8 cellular contexts compared by ENCODE assay signal in the genomic region with DNA sequence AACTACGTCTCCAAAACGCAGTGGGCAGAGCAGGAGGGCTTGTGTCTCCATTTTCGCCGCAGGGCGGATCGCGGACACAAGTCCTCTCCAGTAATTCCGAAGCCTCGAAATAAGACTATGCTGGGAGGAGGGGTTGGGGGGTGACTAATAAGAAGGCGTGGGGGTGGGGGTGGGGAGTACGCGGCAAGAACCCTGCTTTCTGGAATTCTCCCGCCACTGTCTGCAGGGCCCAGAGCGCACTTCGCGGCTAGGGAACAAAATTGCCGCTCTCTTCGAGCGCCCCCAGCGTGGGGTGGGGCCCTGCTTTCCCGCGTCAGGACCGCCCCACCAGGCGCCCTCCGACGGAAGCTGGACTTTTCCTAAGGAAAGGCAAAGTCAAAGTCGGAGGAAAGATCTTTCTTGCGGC. TPM values are rescaled to one million over a fixed set of nuclear protein-coding genes. Genes with fewer than 3 reads are reported as not detected.
DNase-seq lines count a peak whose midpoint lies in the region; ATAC-seq and TF ChIP-seq lines count a peak whose summit lies in the region.

No MANE protein-coding gene starts in this region.

- no peak for DNase-seq in CD8-positive, alpha-beta memory T cell
- DNase-seq in activated B cell treated with CpG ODN at 0.5 μM for 24 hours, result no peak
- peak; percentile 54 to 66 (median 60) for DNase-seq in heart left ventricle
- peak; percentile 30 to 62 for DNase-seq in psoas muscle
- DNase-seq in NCI-H187 treated with DMSO at 0.1 percent for 48 hours (lab: John Stamatoyannopoulos, UW), result no peak
- DNase-seq in ACHN, result no peak
- DNase-seq in stimulated activated CD4-positive, alpha-beta T cell treated with anti-CD3 and anti-CD28 coated beads, Interleukin-4, amount 100 ng/mL, for 1 hour, result no peak
- DNase-seq in 8988T, result no peak

- ATAC-seq in activated B cell treated with CpG ODN at 0.5 μM for 24 hours (ENCODE audit: low read depth) (no peak), heart left ventricle (peak; percentile 40 to 82 (median 59)), psoas muscle (peak; percentile 42 to 69 (median 58))

- no peak overlapping the region for H3K27ac ChIP-seq in CD8-positive, alpha-beta memory T cell (ENCODE audit: low read depth, low read length)
- H3K27ac ChIP-seq in heart left ventricle (peak overlapping the region; percentile 6 to 83 (median 72)), psoas muscle (peak overlapping the region; percentile 6)

- in situ Hi-C loops in ACHN (cut with HindIII; ENCODE audit: low pct_ligation_motif_present, low pct_unique_long_range_greater_than_20kb, low sequenced_read_pairs), result no loop called here

- H3K4me3 ChIP-seq in CD8-positive, alpha-beta memory T cell (ENCODE audit: low read length), result no peak overlapping the region
- H3K4me3 ChIP-seq in heart left ventricle, result peak overlapping the region; percentile 29 to 63 (median 48)
- H3K4me3 ChIP-seq in psoas muscle, result peak overlapping the region; percentile 63

- peaks cover 25 to 42% (median 37%) of the 10 kb centered on the region in 3 donors for H3K4me1 Mint-ChIP-seq in CD8-positive, alpha-beta memory T cell
- H3K4me1 Mint-ChIP-seq in activated B cell treated with CpG ODN at 0.5 μM for 24 hours, result peaks cover 38% of the 10 kb centered on the region

- peaks cover 46 to 78% of the 10 kb centered on the region in 2 donors for H3K27me3 Mint-ChIP-seq in CD8-positive, alpha-beta memory T cell
- peaks cover 66% of the 10 kb centered on the region for H3K27me3 Mint-ChIP-seq in activated B cell treated with CpG ODN at 0.5 μM for 24 hours

- peaks cover 0 to 9% (median 1%) of the 10 kb centered on the region in 3 donors for H3K36me3 Mint-ChIP-seq in CD8-positive, alpha-beta memory T cell
- peaks cover 10% of the 10 kb centered on the region for H3K36me3 Mint-ChIP-seq in activated B cell treated with CpG ODN at 0.5 μM for 24 hours (ENCODE audit: low read depth)

- 2 to 4% (median 2%) methylated on average over 21 to 28 of the region's 28 CpGs for WGBS in heart left ventricle, 4 donors
- WGBS in psoas muscle, 3 donors, result 1% methylated on average over 28 of the region's 28 CpGs

- peaks cover 24% of the 10 kb centered on the region for H3K27me3 ChIP-seq in CD8-positive, alpha-beta memory T cell (ENCODE audit: insufficient read depth, low read length, poor library complexity, severe bottlenecking)
- H3K27me3 ChIP-seq in heart left ventricle (peaks cover 7 to 67% (median 51%) of the 10 kb centered on the region in 9 donors), psoas muscle (ENCODE audit: insufficient read depth in 3 of 3, low read length in 2 of 3) (peaks cover 0 to 43% (median 6%) of the 10 kb centered on the region in 3 donors)

- TF ChIP-seq CTCF in activated B cell treated with CpG ODN at 0.5 μM for 24 hours (IDR thresholded peaks at IDR 0.05) (no peak), heart left ventricle (IDR thresholded peaks at IDR 0.05) (no peak), psoas muscle (IDR thresholded peaks at IDR 0.05) (no peak)

- intact Hi-C loops in activated B cell treated with CpG ODN at 0.5 μM for 24 hours (cut with micrococcal nuclease) (no loop called here), heart left ventricle (cut with DNase I) (no loop called here), psoas muscle (cut with DNase I) (no loop called here)

- CTCF ChIA-PET in CD8-positive, alpha-beta memory T cell (lab: Charles Lee), result interaction anchor here (2.1 kb wide), 1 partner anchor 14 kb away, joined by 8 read pairs; no protein-coding TSS in a partner anchor
- CTCF ChIA-PET in activated B cell treated with CpG ODN at 0.5 μM for 24 hours (lab: Charles Lee), result no interaction called here

- peaks cover 0 to 5% (median 0%) of the 10 kb centered on the region in 5 donors for H3K9me3 Mint-ChIP-seq in CD8-positive, alpha-beta memory T cell
- H3K9me3 Mint-ChIP-seq in activated B cell treated with CpG ODN at 0.5 μM for 24 hours, result no peaks in the 10 kb centered on the region

- no peak for TF ChIP-seq POLR2A in heart left ventricle (IDR thresholded peaks at IDR 0.05)

- H3K4me1 ChIP-seq in CD8-positive, alpha-beta memory T cell (ENCODE audit: insufficient read depth, low read length), result peaks cover 29% of the 10 kb centered on the region
- peaks cover 0 to 38% (median 26%) of the 10 kb centered on the region in 12 donors for H3K4me1 ChIP-seq in heart left ventricle
- peaks cover 14% of the 10 kb centered on the region for H3K4me1 ChIP-seq in psoas muscle

- H3K9me3 ChIP-seq in CD8-positive, alpha-beta memory T cell (ENCODE audit: low read length), result no peaks in the 10 kb centered on the region
- no peaks in the 10 kb centered on the region for H3K9me3 ChIP-seq in heart left ventricle
- no peaks in the 10 kb centered on the region for H3K9me3 ChIP-seq in psoas muscle

- H3K4me3 Mint-ChIP-seq in CD8-positive, alpha-beta memory T cell, result peak overlapping the region in 6 of 7 donors; percentile 54 to 84 (median 75)
- peak overlapping the region; percentile 32 for H3K4me3 Mint-ChIP-seq in activated B cell treated with CpG ODN at 0.5 μM for 24 hours

- H3K27ac Mint-ChIP-seq in CD8-positive, alpha-beta memory T cell, result peak overlapping the region in 1 of 8 donors; percentile 68
- no peak overlapping the region for H3K27ac Mint-ChIP-seq in activated B cell treated with CpG ODN at 0.5 μM for 24 hours

- POLR2A ChIA-PET in CD8-positive, alpha-beta memory T cell (lab: Charles Lee), result no interaction called here
- POLR2A ChIA-PET in activated B cell treated with CpG ODN at 0.5 μM for 24 hours (lab: Charles Lee), result interaction anchor here (0.7 kb wide), 1 partner anchor 48 kb away, joined by 3 read pairs; no protein-coding TSS in a partner anchor

- no peaks in the 10 kb centered on the region for H3K36me3 ChIP-seq in CD8-positive, alpha-beta memory T cell (ENCODE audit: insufficient read depth, low read length)
- H3K36me3 ChIP-seq in heart left ventricle, result peaks cover 0 to 2% (median 0%) of the 10 kb centered on the region in 9 donors
- H3K36me3 ChIP-seq in psoas muscle (ENCODE audit: insufficient read depth in 1 of 2, low read depth in 1 of 2), result peaks cover 0 to 3% of the 10 kb centered on the region in 2 donors

RNA-seq across cellular contexts. Expression of a gene that starts 12.0 kb away (rescaled TPM):
- total RNA-seq in CD8-positive, alpha-beta memory T cell, result 10 to 100 TPM; 19.7 to 21.9 TPM
- polyA plus RNA-seq in CD8-positive, alpha-beta memory T cell, result 25.5 TPM
- total RNA-seq in activated B cell treated with CpG ODN at 0.5 μM for 24 hours (6.7 and 7.5 TPM in 2 replicates), heart left ventricle (10 to 100 TPM in 1 of 9 donors, 1 to 10 TPM in 5, under 1 TPM in 3; 0.63 to 14.2 (median 1.1) TPM), psoas muscle (1 to 10 TPM in 2 of 4 donors, under 1 TPM in 2; 0.86 to 2.3 (median 1.3) TPM)
- polyA plus RNA-seq in heart left ventricle (1 to 10 TPM; 1.6 to 4.0 TPM), psoas muscle (1 to 10 TPM in 2 of 3 donors, under 1 TPM in 1; 0.31 to 1.4 (median 1.2) TPM)

Comparison
In these comparisons a context has a peak if more than half of its experiments do, and no peak if none do; other contexts are left out.
1. DNase-seq: peak in heart left ventricle (5 of 5) and psoas muscle (2 of 2); none in CD8-positive, alpha-beta memory T cell (0 of 5), activated B cell treated with CpG ODN at 0.5 μM for 24 hours (single experiment), NCI-H187 treated with DMSO at 0.1 percent for 48 hours (single experiment), ACHN (single experiment), stimulated activated CD4-positive, alpha-beta T cell treated with anti-CD3 and anti-CD28 coated beads, Interleukin-4, amount 100 ng/mL, for 1 hour (single experiment) and 8988T (single experiment).